Comparison of ENCODE assay signal across 1 cellular context in genomic region chr6:132788658-132789397, GRCh38.
TF ChIP-seq lines count a peak whose summit lies in the region.

No MANE protein-coding gene starts in this region.

TF ChIP-seq in GM12878, 131 proteins besides CTCF, POLR2A, EP300 and RAD21:
- TF ChIP-seq ZNF384 (IDR thresholded peaks at IDR 0.05; ENCODE audit: borderline replicate concordance, low read depth, low read length) (peak; percentile 29; the same call in 1 of the 2 replicates), MTA3 (IDR thresholded peaks at IDR 0.05; ENCODE audit: borderline replicate concordance, low read length) (no peak), CBFB (IDR thresholded peaks at IDR 0.05; ENCODE audit: low read depth) (no peak), NR2F1 (conservative IDR thresholded peaks at IDR 0.05) (no peak)
